1 cellular context compared by ENCODE assay signal in the genomic region with DNA sequence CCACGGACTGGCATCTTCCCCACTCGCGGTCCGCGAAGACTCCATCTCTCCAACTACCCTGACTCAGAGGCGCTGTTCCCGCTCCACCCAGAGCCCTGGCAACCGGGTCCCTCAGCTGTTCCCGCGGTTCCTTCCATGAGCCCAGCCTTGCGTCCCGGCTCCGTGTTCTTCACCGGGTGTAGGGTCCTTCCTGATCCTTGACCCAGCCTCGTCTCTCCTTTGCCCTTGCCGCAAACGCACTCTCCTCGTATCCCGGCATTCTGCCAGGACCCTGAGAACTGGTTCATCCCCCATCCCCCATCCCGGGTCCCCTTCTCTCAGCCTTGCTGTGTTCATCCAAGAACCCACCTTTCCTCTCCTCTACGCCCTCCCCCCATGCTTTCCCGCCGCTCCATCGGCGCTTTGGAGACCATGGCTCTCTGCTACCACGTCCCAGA.
TF ChIP-seq lines count a peak whose summit lies in the region.

No MANE protein-coding gene starts in this region.

TF ChIP-seq in neural cell, 6 proteins besides CTCF, POLR2A, EP300 and RAD21:
- no peak for TF ChIP-seq MXI1 (conservative IDR thresholded peaks at IDR 0.05; ENCODE audit: poor library complexity, severe bottlenecking)
- no peak for TF ChIP-seq POLR2AphosphoS5 (IDR thresholded peaks at IDR 0.05)
- TF ChIP-seq, protein P1, sequence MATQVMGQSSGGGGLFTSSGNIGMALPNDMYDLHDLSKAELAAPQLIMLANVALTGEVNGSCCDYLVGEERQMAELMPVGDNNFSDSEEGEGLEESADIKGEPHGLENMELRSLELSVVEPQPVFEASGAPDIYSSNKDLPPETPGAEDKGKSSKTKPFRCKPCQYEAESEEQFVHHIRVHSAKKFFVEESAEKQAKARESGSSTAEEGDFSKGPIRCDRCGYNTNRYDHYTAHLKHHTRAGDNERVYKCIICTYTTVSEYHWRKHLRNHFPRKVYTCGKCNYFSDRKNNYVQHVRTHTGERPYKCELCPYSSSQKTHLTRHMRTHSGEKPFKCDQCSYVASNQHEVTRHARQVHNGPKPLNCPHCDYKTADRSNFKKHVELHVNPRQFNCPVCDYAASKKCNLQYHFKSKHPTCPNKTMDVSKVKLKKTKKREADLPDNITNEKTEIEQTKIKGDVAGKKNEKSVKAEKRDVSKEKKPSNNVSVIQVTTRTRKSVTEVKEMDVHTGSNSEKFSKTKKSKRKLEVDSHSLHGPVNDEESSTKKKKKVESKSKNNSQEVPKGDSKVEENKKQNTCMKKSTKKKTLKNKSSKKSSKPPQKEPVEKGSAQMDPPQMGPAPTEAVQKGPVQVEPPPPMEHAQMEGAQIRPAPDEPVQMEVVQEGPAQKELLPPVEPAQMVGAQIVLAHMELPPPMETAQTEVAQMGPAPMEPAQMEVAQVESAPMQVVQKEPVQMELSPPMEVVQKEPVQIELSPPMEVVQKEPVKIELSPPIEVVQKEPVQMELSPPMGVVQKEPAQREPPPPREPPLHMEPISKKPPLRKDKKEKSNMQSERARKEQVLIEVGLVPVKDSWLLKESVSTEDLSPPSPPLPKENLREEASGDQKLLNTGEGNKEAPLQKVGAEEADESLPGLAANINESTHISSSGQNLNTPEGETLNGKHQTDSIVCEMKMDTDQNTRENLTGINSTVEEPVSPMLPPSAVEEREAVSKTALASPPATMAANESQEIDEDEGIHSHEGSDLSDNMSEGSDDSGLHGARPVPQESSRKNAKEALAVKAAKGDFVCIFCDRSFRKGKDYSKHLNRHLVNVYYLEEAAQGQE (IDR thresholded peaks at IDR 0.05; ENCODE audit: borderline replicate concordance): no peak
- no peak for TF ChIP-seq EZH2 (IDR thresholded peaks at IDR 0.05; ENCODE audit: borderline replicate concordance, insufficient read depth, low read length, poor library complexity, severe bottlenecking)
- TF ChIP-seq TAF1 (IDR thresholded peaks at IDR 0.05; ENCODE audit: low read depth): no peak
- no peak for TF ChIP-seq SMC3 (conservative IDR thresholded peaks at IDR 0.05; ENCODE audit: poor library complexity)
